Comparison of ENCODE assay signal across 2 cellular contexts in the genomic region with DNA sequence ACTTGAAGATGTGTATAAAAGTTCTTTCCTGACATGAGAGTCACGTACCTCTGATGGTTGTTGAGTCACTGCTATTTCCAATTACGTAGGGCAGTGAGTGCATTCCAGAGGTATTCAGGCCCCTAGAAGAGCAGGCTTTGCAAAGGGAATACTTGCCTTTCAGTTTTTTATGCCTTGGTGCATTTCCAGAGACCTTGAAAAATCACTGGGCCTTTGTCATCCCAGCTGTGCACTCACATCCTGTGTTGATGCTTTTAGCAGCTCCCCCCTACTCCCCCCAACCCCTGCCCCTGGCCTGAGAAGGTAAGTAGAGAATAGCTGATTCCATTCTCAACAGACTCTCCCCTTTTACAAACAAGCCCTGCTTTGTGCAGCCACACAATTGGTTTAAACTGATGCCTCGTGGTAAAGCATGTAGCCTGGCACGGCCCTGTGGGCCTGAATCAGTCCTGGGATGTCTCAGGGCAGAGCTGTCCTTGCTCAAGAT.
TF ChIP-seq lines count a peak whose summit lies in the region.

No MANE protein-coding gene starts in this region.

TF ChIP-seq in GM23338, 12 proteins besides CTCF, POLR2A, EP300 and RAD21:
- TF ChIP-seq, protein P1, sequence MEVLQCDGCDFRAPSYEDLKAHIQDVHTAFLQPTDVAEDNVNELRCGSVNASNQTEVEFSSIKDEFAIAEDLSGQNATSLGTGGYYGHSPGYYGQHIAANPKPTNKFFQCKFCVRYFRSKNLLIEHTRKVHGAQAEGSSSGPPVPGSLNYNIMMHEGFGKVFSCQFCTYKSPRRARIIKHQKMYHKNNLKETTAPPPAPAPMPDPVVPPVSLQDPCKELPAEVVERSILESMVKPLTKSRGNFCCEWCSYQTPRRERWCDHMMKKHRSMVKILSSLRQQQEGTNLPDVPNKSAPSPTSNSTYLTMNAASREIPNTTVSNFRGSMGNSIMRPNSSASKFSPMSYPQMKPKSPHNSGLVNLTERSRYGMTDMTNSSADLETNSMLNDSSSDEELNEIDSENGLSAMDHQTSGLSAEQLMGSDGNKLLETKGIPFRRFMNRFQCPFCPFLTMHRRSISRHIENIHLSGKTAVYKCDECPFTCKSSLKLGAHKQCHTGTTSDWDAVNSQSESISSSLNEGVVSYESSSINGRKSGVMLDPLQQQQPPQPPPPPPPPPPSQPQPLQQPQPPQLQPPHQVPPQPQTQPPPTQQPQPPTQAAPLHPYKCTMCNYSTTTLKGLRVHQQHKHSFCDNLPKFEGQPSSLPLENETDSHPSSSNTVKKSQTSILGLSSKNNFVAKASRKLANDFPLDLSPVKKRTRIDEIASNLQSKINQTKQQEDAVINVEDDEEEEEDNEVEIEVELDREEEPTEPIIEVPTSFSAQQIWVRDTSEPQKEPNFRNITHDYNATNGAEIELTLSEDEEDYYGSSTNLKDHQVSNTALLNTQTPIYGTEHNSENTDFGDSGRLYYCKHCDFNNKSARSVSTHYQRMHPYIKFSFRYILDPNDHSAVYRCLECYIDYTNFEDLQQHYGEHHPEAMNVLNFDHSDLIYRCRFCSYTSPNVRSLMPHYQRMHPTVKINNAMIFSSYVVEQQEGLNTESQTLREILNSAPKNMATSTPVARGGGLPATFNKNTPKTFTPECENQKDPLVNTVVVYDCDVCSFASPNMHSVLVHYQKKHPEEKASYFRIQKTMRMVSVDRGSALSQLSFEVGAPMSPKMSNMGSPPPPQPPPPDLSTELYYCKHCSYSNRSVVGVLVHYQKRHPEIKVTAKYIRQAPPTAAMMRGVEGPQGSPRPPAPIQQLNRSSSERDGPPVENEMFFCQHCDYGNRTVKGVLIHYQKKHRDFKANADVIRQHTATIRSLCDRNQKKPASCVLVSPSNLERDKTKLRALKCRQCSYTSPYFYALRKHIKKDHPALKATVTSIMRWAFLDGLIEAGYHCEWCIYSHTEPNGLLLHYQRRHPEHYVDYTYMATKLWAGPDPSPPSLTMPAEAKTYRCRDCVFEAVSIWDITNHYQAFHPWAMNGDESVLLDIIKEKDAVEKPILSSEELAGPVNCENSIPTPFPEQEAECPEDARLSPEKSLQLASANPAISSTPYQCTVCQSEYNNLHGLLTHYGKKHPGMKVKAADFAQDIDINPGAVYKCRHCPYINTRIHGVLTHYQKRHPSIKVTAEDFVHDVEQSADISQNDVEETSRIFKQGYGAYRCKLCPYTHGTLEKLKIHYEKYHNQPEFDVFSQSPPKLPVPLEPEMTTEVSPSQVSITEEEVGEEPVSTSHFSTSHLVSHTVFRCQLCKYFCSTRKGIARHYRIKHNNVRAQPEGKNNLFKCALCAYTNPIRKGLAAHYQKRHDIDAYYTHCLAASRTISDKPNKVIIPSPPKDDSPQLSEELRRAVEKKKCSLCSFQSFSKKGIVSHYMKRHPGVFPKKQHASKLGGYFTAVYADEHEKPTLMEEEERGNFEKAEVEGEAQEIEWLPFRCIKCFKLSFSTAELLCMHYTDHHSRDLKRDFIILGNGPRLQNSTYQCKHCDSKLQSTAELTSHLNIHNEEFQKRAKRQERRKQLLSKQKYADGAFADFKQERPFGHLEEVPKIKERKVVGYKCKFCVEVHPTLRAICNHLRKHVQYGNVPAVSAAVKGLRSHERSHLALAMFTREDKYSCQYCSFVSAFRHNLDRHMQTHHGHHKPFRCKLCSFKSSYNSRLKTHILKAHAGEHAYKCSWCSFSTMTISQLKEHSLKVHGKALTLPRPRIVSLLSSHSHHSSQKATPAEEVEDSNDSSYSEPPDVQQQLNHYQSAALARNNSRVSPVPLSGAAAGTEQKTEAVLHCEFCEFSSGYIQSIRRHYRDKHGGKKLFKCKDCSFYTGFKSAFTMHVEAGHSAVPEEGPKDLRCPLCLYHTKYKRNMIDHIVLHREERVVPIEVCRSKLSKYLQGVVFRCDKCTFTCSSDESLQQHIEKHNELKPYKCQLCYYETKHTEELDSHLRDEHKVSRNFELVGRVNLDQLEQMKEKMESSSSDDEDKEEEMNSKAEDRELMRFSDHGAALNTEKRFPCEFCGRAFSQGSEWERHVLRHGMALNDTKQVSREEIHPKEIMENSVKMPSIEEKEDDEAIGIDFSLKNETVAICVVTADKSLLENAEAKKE (CRISPR knock-in tag; IDR thresholded peaks at IDR 0.05) = no peak
- TF ChIP-seq EZH2 (IDR thresholded peaks at IDR 0.05; ENCODE audit: low read depth, unreplicated experiment) (no peak), STAT1 (IDR thresholded peaks at IDR 0.05; ENCODE audit: unreplicated experiment) (no peak), CREB1 (CRISPR knock-in tag; IDR thresholded peaks at IDR 0.05; ENCODE audit: low read depth) (no peak), ZNF331 (CRISPR knock-in tag; IDR thresholded peaks at IDR 0.05; ENCODE audit: low read depth) (no peak), EZH2phosphoT487 (IDR thresholded peaks at IDR 0.05; ENCODE audit: unreplicated experiment) (no peak), POLR2AphosphoS5 (IDR thresholded peaks at IDR 0.05; ENCODE audit: low read depth) (no peak), ZNF114 (CRISPR knock-in tag; IDR thresholded peaks at IDR 0.05) (no peak)
- TF ChIP-seq, protein P2, sequence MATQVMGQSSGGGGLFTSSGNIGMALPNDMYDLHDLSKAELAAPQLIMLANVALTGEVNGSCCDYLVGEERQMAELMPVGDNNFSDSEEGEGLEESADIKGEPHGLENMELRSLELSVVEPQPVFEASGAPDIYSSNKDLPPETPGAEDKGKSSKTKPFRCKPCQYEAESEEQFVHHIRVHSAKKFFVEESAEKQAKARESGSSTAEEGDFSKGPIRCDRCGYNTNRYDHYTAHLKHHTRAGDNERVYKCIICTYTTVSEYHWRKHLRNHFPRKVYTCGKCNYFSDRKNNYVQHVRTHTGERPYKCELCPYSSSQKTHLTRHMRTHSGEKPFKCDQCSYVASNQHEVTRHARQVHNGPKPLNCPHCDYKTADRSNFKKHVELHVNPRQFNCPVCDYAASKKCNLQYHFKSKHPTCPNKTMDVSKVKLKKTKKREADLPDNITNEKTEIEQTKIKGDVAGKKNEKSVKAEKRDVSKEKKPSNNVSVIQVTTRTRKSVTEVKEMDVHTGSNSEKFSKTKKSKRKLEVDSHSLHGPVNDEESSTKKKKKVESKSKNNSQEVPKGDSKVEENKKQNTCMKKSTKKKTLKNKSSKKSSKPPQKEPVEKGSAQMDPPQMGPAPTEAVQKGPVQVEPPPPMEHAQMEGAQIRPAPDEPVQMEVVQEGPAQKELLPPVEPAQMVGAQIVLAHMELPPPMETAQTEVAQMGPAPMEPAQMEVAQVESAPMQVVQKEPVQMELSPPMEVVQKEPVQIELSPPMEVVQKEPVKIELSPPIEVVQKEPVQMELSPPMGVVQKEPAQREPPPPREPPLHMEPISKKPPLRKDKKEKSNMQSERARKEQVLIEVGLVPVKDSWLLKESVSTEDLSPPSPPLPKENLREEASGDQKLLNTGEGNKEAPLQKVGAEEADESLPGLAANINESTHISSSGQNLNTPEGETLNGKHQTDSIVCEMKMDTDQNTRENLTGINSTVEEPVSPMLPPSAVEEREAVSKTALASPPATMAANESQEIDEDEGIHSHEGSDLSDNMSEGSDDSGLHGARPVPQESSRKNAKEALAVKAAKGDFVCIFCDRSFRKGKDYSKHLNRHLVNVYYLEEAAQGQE (IDR thresholded peaks at IDR 0.05; ENCODE audit: unreplicated experiment) = no peak

TF ChIP-seq in WTC11, 78 proteins besides CTCF, POLR2A, EP300 and RAD21 (continued from another document):
- TF ChIP-seq, protein P3, sequence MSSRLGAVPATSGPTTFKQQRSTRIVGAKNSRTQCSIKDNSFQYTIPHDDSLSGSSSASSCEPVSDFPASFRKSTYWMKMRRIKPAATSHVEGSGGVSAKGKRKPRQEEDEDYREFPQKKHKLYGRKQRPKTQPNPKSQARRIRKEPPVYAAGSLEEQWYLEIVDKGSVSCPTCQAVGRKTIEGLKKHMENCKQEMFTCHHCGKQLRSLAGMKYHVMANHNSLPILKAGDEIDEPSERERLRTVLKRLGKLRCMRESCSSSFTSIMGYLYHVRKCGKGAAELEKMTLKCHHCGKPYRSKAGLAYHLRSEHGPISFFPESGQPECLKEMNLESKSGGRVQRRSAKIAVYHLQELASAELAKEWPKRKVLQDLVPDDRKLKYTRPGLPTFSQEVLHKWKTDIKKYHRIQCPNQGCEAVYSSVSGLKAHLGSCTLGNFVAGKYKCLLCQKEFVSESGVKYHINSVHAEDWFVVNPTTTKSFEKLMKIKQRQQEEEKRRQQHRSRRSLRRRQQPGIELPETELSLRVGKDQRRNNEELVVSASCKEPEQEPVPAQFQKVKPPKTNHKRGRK (CRISPR knock-in tag; IDR thresholded peaks at IDR 0.05; ENCODE audit: borderline replicate concordance) = no peak
- TF ChIP-seq, protein P4, sequence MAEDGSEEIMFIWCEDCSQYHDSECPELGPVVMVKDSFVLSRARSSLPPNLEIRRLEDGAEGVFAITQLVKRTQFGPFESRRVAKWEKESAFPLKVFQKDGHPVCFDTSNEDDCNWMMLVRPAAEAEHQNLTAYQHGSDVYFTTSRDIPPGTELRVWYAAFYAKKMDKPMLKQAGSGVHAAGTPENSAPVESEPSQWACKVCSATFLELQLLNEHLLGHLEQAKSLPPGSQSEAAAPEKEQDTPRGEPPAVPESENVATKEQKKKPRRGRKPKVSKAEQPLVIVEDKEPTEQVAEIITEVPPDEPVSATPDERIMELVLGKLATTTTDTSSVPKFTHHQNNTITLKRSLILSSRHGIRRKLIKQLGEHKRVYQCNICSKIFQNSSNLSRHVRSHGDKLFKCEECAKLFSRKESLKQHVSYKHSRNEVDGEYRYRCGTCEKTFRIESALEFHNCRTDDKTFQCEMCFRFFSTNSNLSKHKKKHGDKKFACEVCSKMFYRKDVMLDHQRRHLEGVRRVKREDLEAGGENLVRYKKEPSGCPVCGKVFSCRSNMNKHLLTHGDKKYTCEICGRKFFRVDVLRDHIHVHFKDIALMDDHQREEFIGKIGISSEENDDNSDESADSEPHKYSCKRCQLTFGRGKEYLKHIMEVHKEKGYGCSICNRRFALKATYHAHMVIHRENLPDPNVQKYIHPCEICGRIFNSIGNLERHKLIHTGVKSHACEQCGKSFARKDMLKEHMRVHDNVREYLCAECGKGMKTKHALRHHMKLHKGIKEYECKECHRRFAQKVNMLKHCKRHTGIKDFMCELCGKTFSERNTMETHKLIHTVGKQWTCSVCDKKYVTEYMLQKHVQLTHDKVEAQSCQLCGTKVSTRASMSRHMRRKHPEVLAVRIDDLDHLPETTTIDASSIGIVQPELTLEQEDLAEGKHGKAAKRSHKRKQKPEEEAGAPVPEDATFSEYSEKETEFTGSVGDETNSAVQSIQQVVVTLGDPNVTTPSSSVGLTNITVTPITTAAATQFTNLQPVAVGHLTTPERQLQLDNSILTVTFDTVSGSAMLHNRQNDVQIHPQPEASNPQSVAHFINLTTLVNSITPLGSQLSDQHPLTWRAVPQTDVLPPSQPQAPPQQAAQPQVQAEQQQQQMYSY (CRISPR knock-in tag; IDR thresholded peaks at IDR 0.05) = no peak
